Comparison of ENCODE assay signal across 14 cellular contexts in the genomic region with DNA sequence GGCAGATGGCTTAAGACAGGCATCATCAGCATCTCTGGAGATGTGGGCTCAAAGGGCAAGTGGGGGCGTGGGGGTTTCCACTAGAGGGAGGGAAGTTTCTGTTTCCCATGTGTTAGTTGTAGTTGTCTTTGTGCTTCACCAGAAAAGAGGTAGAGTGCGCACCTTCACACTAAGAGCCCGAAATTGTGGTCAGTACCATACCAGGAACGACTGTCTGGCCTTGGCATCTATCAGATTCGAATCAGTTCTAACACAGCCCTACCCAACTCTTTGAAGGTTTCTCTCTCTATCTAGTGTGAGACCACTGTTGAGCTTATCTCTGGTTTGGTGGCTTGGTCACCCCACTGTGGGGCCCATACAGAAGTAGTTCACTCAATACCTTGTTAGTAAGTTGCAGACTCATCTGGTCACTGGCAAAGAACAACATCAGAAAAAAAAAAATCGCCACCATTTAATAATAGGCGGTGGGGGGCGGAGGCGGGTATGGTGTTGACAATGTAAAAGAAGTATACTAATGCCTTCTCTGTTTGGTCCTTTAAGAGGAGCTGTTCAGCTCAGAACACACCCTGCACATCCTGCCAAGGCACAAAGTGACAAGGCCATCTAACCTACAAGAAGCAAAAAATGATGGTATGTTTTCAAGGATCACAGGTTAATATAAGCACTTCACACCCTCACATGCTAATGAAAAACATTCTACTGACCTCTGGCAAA.
DNase-seq lines count a peak whose midpoint lies in the region; ATAC-seq lines count a peak whose summit lies in the region.
"Had no signal": no experiment of that assay in that cellular context is flagged by ENCODE, and none has a peak within 500 bp of the region (broad histone marks: within the 10 kb centered on the region; RNA-seq: fewer than 3 reads in every experiment).

No MANE protein-coding gene starts in this region.

- peak; percentile 79 to 80 for ATAC-seq in activated CD4-positive, CD25-positive, alpha-beta regulatory T cell treated with anti-CD3 and anti-CD28 coated beads, Interleukin-2, amount 50 U/mL, for 24 hours
- no peak for ATAC-seq in HG03108 (IDR thresholded peaks at IDR 0.05; ENCODE audit: unreplicated experiment)
- ATAC-seq in GM19324 (IDR thresholded peaks at IDR 0.05; ENCODE audit: low FRiP score, unreplicated experiment), result no peak
- ATAC-seq: heart left ventricle had no signal

- peak overlapping the region; percentile 72 for H3K27ac ChIP-seq in cingulate gyrus (ENCODE audit: low read depth, low read length)
- H3K27ac ChIP-seq: 22Rv1, heart left ventricle, thyroid gland had no signal

- DNase-seq in activated CD4-positive, CD25-positive, alpha-beta regulatory T cell treated with anti-CD3 and anti-CD28 coated beads, Interleukin-2, amount 50 U/mL, for 72 hours, result no peak
- DNase-seq in activated CD8-positive, alpha-beta memory T cell treated with anti-CD3 and anti-CD28 coated beads, Interleukin-2, amount 50 U/mL, for 4 hours, result peak; percentile 16
- DNase-seq in stimulated activated CD8-positive, alpha-beta memory T cell treated with anti-CD3 and anti-CD28 coated beads, Interleukin-2, amount 100 ng/mL, for 48 hours (ENCODE audit: low read depth in 2 of 2), result peak; percentile 25
- no peak for DNase-seq in RKO (ENCODE audit: low spot score)
- DNase-seq: GF-D8, heart left ventricle, kidney glomerular epithelial cell, T-helper 9 cell, thyroid gland had no signal

Comparison
In these comparisons a context has a peak if more than half of its experiments do, and no peak if none do; other contexts are left out.
1. ATAC-seq: peak in activated CD4-positive, CD25-positive, alpha-beta regulatory T cell treated with anti-CD3 and anti-CD28 coated beads, Interleukin-2, amount 50 U/mL, for 24 hours (2 of 2); none in HG03108 (single experiment) and GM19324 (single experiment).
2. DNase-seq: peak in activated CD8-positive, alpha-beta memory T cell treated with anti-CD3 and anti-CD28 coated beads, Interleukin-2, amount 50 U/mL, for 4 hours (single experiment) and stimulated activated CD8-positive, alpha-beta memory T cell treated with anti-CD3 and anti-CD28 coated beads, Interleukin-2, amount 100 ng/mL, for 48 hours (2 of 2); none in activated CD4-positive, CD25-positive, alpha-beta regulatory T cell treated with anti-CD3 and anti-CD28 coated beads, Interleukin-2, amount 50 U/mL, for 72 hours (single experiment) and RKO (single experiment).